8 cellular contexts compared by ENCODE assay signal in genomic region chr15:67543348-67543718, GRCh38. TPM values are rescaled to one million over a fixed set of nuclear protein-coding genes. Genes with fewer than 3 reads are reported as not detected.
A peak's percentile ranks its signal among the peaks of the same experiment; 100 is the strongest.
DNase-seq lines count a peak whose midpoint lies in the region; ATAC-seq and TF ChIP-seq lines count a peak whose summit lies in the region.

No MANE protein-coding gene starts in this region.

- H3K27ac Mint-ChIP-seq in progenitor cell of endocrine pancreas: peak overlapping the region; percentile 94

- intact Hi-C loops in HCT116 (cut with micrococcal nuclease): no loop called here

- ATAC-seq in HCT116: peak; percentile 3; the same call in 1 of the 2 replicates

- H3K4me1 ChIP-seq in HCT116 (ENCODE audit: control insufficient read depth in 1 of 2, insufficient read depth in 2 of 2, low read length in 2 of 2): peaks cover 4 to 9% of the 10 kb centered on the region in 2 experiments; a peak in 3 of 4 replicates

- H3K4me1 Mint-ChIP-seq in progenitor cell of endocrine pancreas (ENCODE audit: low read depth): peaks cover 18% of the 10 kb centered on the region

- TSS peak; percentile 37 for BruUV-seq in HCT116 (replicated peaks; lab: Mats Ljungman, UMichigan)

- H3K27ac ChIP-seq in HCT116 (ENCODE audit: low read depth, low read length): peak overlapping the region; percentile 79; the same call in 1 of the 2 replicates

- H3K4me2 ChIP-seq in HCT116 (ENCODE audit: low read length): peak overlapping the region; percentile 82

- no peaks in the 10 kb centered on the region for H3K27me3 Mint-ChIP-seq in progenitor cell of endocrine pancreas

- H3K4me3 Mint-ChIP-seq in progenitor cell of endocrine pancreas (ENCODE audit: low read depth): peak overlapping the region; percentile 96

- CTCF ChIA-PET in HCT116 (lab: Charles Lee): no interaction called here

- RAD21 ChIA-PET in HCT116 (lab: Charles Lee; ENCODE audit: low non-redundant PET in 1 of 2, low total read pairs in 2 of 2, uncharacterized antibody in 2 of 2, unreplicated experiment in 2 of 2): no interaction called here

- no peaks in the 10 kb centered on the region for H3K9me3 ChIP-seq in HCT116 (ENCODE audit: control insufficient read depth in 1 of 2, insufficient read depth in 1 of 2, low read depth in 1 of 2, low read length in 2 of 2)

- no peaks in the 10 kb centered on the region for H3K27me3 ChIP-seq in HCT116 (ENCODE audit: insufficient read depth, low read length)

- H3K9me2 ChIP-seq in HCT116 (ENCODE audit: insufficient read depth): no peaks in the 10 kb centered on the region

- H2AFZ ChIP-seq in HCT116 (ENCODE audit: low read depth, low read length, poor library complexity, severe bottlenecking): no peak overlapping the region

- no peak for TF ChIP-seq POLR2A in HCT116 (IDR thresholded peaks at IDR 0.05; ENCODE audit: borderline replicate concordance, extremely low read depth, insufficient read depth, insufficient read length)

- H3K9ac ChIP-seq in HCT116 (ENCODE audit: low read length): peak overlapping the region; percentile 64

- H4K20me1 ChIP-seq in HCT116 (ENCODE audit: insufficient read depth): no peaks in the 10 kb centered on the region

- H3K4me3 ChIP-seq in HCT116 (replicated peaks in 1 of 2; ENCODE audit: low read depth in 1 of 2, low read length in 2 of 2) (peak overlapping the region; percentile 65 to 89), WI38 (ENCODE audit: low read depth, low read length) (peak overlapping the region; percentile 89)

- H3K79me2 ChIP-seq in HCT116 (ENCODE audit: insufficient read depth, low read length): no peaks in the 10 kb centered on the region

- peaks cover 4% of the 10 kb centered on the region for H3K36me3 Mint-ChIP-seq in progenitor cell of endocrine pancreas (ENCODE audit: insufficient read depth)

- H3K36me3 ChIP-seq in HCT116 (ENCODE audit: control insufficient read depth in 1 of 2, insufficient read depth in 2 of 2, low read length in 2 of 2): no peaks in the 10 kb centered on the region

- TF ChIP-seq CTCF in HCT116 (IDR thresholded peaks at IDR 0.05 in 2 of 3, conservative IDR thresholded peaks at IDR 0.05 in 1 of 3; ENCODE audit: borderline replicate concordance in 1 of 3, insufficient read depth in 1 of 3, low read depth in 2 of 3, low read length in 2 of 3) (no peak), WI38 (IDR thresholded peaks at IDR 0.05; ENCODE audit: low read depth, low read length) (no peak), progenitor cell of endocrine pancreas (IDR thresholded peaks at IDR 0.05; ENCODE audit: unreplicated experiment) (no peak)

- DNase-seq in HCT116 (ENCODE audit: low read depth, low spot score) (no peak), glomerular visceral epithelial cell (ENCODE audit: extremely low spot score) (peak; percentile 14), progenitor cell of endocrine pancreas (ENCODE audit: low spot score, unreplicated experiment) (no peak), NCI-H345 treated with DMSO at 0.1 percent for 48 hours (lab: John Stamatoyannopoulos, UW; ENCODE audit: unreplicated experiment) (no peak), cerebellar nuclear complex (lab: John Stamatoyannopoulos, UW) (no peak), occipital lobe (lab: John Stamatoyannopoulos, UW) (no peak)
- DNase-seq in central memory CD4-positive, alpha-beta T cell: no peak

- POLR2A ChIA-PET in HCT116 (lab: Charles Lee): no interaction called here

- no peak for TF ChIP-seq RAD21 in HCT116 (IDR thresholded peaks at IDR 0.05; ENCODE audit: low read depth)

- no peaks in the 10 kb centered on the region for H3K9me3 Mint-ChIP-seq in progenitor cell of endocrine pancreas (ENCODE audit: low read depth)

TF ChIP-seq in HCT116, 20 proteins besides CTCF, POLR2A, EP300 and RAD21:
- TF ChIP-seq ZNF274 (IDR thresholded peaks at IDR 0.05; ENCODE audit: low read depth, low read length): no peak
- TF ChIP-seq YY1 (IDR thresholded peaks at IDR 0.05; ENCODE audit: extremely low read depth, insufficient replicate concordance, low read depth, low read length): no peak
- TF ChIP-seq TCF7L2 (IDR thresholded peaks at IDR 0.05; ENCODE audit: borderline replicate concordance, extremely low read depth, insufficient read depth, insufficient read length): no peak
- TF ChIP-seq ZFX (IDR thresholded peaks at IDR 0.05): no peak
- no peak for TF ChIP-seq FOSL1 (IDR thresholded peaks at IDR 0.05; ENCODE audit: low read depth)
- no peak for TF ChIP-seq SRF (IDR thresholded peaks at IDR 0.05; ENCODE audit: low read depth)

RNA-seq across cellular contexts. Expression of gene MAP2K5, which starts 0.8 kb away (rescaled TPM):
- total RNA-seq in HCT116 (2021; ENCODE audit: unreplicated experiment) (15.6 TPM), progenitor cell of endocrine pancreas (26.0 and 30.7 TPM in 2 replicates), occipital lobe (12.8 TPM)
- polyA plus RNA-seq in HCT116 (2012): 9.6 and 11.1 TPM in 2 replicates

RNA-seq across cellular contexts. Expression of gene C15orf61, which starts 22.4 kb away (rescaled TPM):
- 9.9 TPM for total RNA-seq in HCT116 (2021; ENCODE audit: unreplicated experiment)
- 5.2 and 5.5 TPM in 2 replicates for polyA plus RNA-seq in HCT116 (2012)
- total RNA-seq in progenitor cell of endocrine pancreas: 9.2 and 9.6 TPM in 2 replicates
- total RNA-seq in occipital lobe: 33.2 TPM
